ENCODE assay signal across 20 cellular contexts in genomic region chr5:172379481-172379880, GRCh38.
"Had no signal": no experiment of that assay in that cellular context is flagged by ENCODE, and none has a peak within 500 bp of the region (broad histone marks: within the 10 kb centered on the region; RNA-seq: fewer than 3 reads in every experiment).

No MANE protein-coding gene starts in this region.

- H3K9me3 Mint-ChIP-seq: activated CD4-positive, alpha-beta T cell treated with anti-CD3 and anti-CD28 coated beads, Interleukin-2, amount 10 ng/mL, durations not matched to agents 24 days and 14 days; endodermal cell; natural killer cell; stimulated activated naive B cell treated with anti-CD40 and anti-IgM and Interleukin-4, amounts not matched to agents 10 μg/mL and 1 μg/mL and 100 μg/mL, for 72 hours; type B pancreatic cell had no signal

- H2AFZ ChIP-seq: hepatocyte had no signal

- H3K79me2 ChIP-seq: hepatocyte had no signal

- H3K4me2 ChIP-seq: hepatocyte had no signal

- H3K9me3 ChIP-seq: mucosa of descending colon, right atrium auricular region had no signal

- H3K27me3 ChIP-seq: brain microvascular endothelial cell, hepatocyte, right atrium auricular region had no signal

- ATAC-seq: activated CD8-positive, alpha-beta T cell treated with anti-CD3 and anti-CD28 coated beads, Interleukin-2, amount 10 ng/mL, durations not matched to agents 7 days and 5 days; mucosa of descending colon; natural killer cell had no signal

- H3K27me3 Mint-ChIP-seq: activated CD4-positive, alpha-beta T cell treated with anti-CD3 and anti-CD28 coated beads, Interleukin-2, amount 10 ng/mL, durations not matched to agents 24 days and 14 days; activated naive CD8-positive, alpha-beta T cell; type B pancreatic cell had no signal

- H3K4me3 Mint-ChIP-seq: activated CD4-positive, alpha-beta T cell treated with anti-CD3 and anti-CD28 coated beads, Interleukin-2, amount 10 ng/mL, durations not matched to agents 24 days and 14 days; activated CD8-positive, alpha-beta T cell treated with anti-CD3 and anti-CD28 coated beads, Interleukin-2, amount 10 ng/mL, durations not matched to agents 7 days and 5 days; activated naive CD8-positive, alpha-beta T cell; endodermal cell; natural killer cell; stimulated activated naive B cell treated with anti-CD40 and anti-IgM and Interleukin-4, amounts not matched to agents 10 μg/mL and 1 μg/mL and 100 μg/mL, for 72 hours; type B pancreatic cell had no signal

- H3K4me1 Mint-ChIP-seq: activated CD4-positive, alpha-beta T cell treated with anti-CD3 and anti-CD28 coated beads, Interleukin-2, amount 10 ng/mL, durations not matched to agents 24 days and 14 days; endodermal cell had no signal

- H3K36me3 Mint-ChIP-seq: activated naive CD8-positive, alpha-beta T cell; natural killer cell; stimulated activated naive B cell treated with anti-CD40 and anti-IgM and Interleukin-4, amounts not matched to agents 10 μg/mL and 1 μg/mL and 100 μg/mL, for 72 hours had no signal

- H3K27ac Mint-ChIP-seq: activated CD4-positive, alpha-beta T cell treated with anti-CD3 and anti-CD28 coated beads, Interleukin-2, amount 10 ng/mL, durations not matched to agents 24 days and 14 days; activated CD8-positive, alpha-beta T cell treated with anti-CD3 and anti-CD28 coated beads, Interleukin-2, amount 10 ng/mL, durations not matched to agents 7 days and 5 days; activated naive CD8-positive, alpha-beta T cell; endodermal cell; natural killer cell; stimulated activated naive B cell treated with anti-CD40 and anti-IgM and Interleukin-4, amounts not matched to agents 10 μg/mL and 1 μg/mL and 100 μg/mL, for 72 hours had no signal

- DNase-seq: activated CD4-positive, alpha-beta T cell treated with anti-CD3 and anti-CD28 coated beads, Interleukin-2, amount 10 ng/mL, durations not matched to agents 24 days and 14 days; activated CD4-positive, CD25-positive, alpha-beta regulatory T cell; activated CD8-positive, alpha-beta memory T cell treated with anti-CD3 and anti-CD28 coated beads, Interleukin-2, amount 50 U/mL, for 4 hours; activated CD8-positive, alpha-beta T cell treated with anti-CD3 and anti-CD28 coated beads, Interleukin-2, amount 10 ng/mL, durations not matched to agents 7 days and 5 days; activated effector memory CD4-positive, alpha-beta T cell treated with anti-CD3 and anti-CD28 coated beads, Interleukin-2, amount 50 U/mL, for 16 hours; activated T-cell treated with anti-CD3 and anti-CD28 coated beads, Interleukin-2, amount 50 U/mL, for 48 hours; brain microvascular endothelial cell; endodermal cell; islet precursor cell; mucosa of descending colon; natural killer cell; posterior cingulate gyrus; stimulated activated CD4-positive, alpha-beta T cell treated with anti-CD3 and anti-CD28 coated beads, Interleukin-15, amount 100 ng/mL, for 24 hours; stimulated activated CD4-positive, alpha-beta T cell treated with anti-CD3 and anti-CD28 coated beads, Interleukin-4, amount 100 ng/mL, for 1 hour; stimulated activated naive B cell treated with anti-CD40 and anti-IgM and Interleukin-4, amounts not matched to agents 10 μg/mL and 1 μg/mL and 100 μg/mL, for 72 hours had no signal

- H3K27ac ChIP-seq: brain microvascular endothelial cell, right atrium auricular region had no signal

- H3K4me3 ChIP-seq: hepatocyte, mucosa of descending colon, right atrium auricular region, skin epidermis had no signal
